Comparison of ENCODE assay signal across 1 cellular context in the genomic region with DNA sequence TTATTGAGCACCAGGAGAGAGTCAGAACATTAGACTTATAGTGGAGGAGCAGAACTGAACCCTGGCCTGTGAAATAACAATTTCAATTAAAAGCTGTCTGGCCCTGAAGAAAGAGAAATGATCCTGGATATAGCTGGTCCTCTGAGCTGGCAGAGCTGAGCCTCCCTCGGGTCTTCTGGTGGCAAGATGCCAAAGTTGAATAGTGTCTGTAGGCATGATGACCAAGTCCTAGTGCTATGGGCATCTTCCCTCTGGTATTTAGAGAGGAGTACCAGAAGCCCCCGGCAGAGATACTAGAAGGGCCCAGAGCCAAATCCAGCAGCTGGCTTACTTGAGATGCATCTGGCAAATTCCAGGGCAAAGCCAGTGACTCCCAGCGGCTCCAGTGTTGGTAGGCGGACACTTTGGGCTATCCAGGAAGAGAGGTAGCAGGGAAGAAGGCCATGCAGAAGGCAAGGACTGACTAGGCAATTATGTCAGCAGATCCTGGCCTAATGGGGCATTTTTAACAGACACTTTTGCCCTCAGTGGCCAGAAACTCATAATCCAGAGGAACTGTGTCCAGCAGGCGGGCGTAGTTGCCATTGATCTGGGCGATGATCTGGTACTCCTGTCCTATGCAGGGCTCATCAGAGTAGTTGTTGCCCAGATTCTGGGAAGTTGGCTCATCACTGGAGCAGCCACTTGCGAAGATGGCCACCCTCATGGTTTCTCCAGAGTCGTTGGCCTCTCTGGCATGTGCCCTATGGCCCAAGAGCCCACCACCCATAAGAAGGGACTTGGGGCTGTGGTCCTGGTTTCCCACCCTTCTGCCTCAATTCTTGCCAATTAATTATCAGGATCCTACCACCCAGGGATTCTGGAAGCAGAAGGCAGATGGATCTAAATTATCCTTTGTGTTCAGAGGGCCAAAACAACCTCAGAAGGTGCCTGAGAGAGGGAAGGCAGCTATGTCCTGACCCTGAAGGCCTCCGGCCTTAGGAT.
TF ChIP-seq lines count a peak whose summit lies in the region.

No MANE protein-coding gene starts in this region.

TF ChIP-seq in K562, 482 proteins besides CTCF, POLR2A, EP300 and RAD21 (continued from another document and continues in another):
- TF ChIP-seq REST (CRISPR knock-in tag; IDR thresholded peaks at IDR 0.05; ENCODE audit: low read depth) (peak; percentile 63; the same call in 1 of the 2 replicates), MEF2D (tag; conservative IDR thresholded peaks at IDR 0.05; ENCODE audit: low read depth) (no peak), TRIM25 (IDR thresholded peaks at IDR 0.05; ENCODE audit: borderline replicate concordance) (no peak), SMARCA5 (IDR thresholded peaks at IDR 0.05) (no peak), RAD51 (IDR thresholded peaks at IDR 0.05; ENCODE audit: borderline replicate concordance, low read depth) (no peak), ILK (tag; IDR thresholded peaks at IDR 0.05; ENCODE audit: borderline replicate concordance, low read depth) (no peak), MAFK (IDR thresholded peaks at IDR 0.05; ENCODE audit: low read length) (no peak), SP1 (CRISPR knock-in tag; IDR thresholded peaks at IDR 0.05) (no peak), FIP1L1 (IDR thresholded peaks at IDR 0.05; ENCODE audit: low read depth, low read length, poor library complexity, severe bottlenecking) (no peak), ADNP (tag; IDR thresholded peaks at IDR 0.05) (no peak), ZNF263 (CRISPR knock-in tag; IDR thresholded peaks at IDR 0.05; ENCODE audit: borderline replicate concordance) (no peak), ILF3 (IDR thresholded peaks at IDR 0.05; ENCODE audit: borderline replicate concordance) (peak; percentile 11; the same call in 1 of the 2 replicates), ZNF253 (CRISPR knock-in tag; conservative IDR thresholded peaks at IDR 0.05) (no peak), ZNF589 (CRISPR knock-in tag; IDR thresholded peaks at IDR 0.05; ENCODE audit: low read depth) (0 out of 2 replicates have a peak, but pooled peaks have one; percentile 8), ZNF764 (CRISPR knock-in tag; IDR thresholded peaks at IDR 0.05; ENCODE audit: low read depth) (no peak), PHB (CRISPR knock-in tag; IDR thresholded peaks at IDR 0.05) (peak; percentile 88), ZFPM2 (CRISPR knock-in tag; IDR thresholded peaks at IDR 0.05) (0 out of 2 replicates have a peak, but pooled peaks have one; percentile 11), FOXO4 (CRISPR knock-in tag; IDR thresholded peaks at IDR 0.05) (peak; percentile 59; the same call in 1 of the 2 replicates), NR4A1 (CRISPR knock-in tag; IDR thresholded peaks at IDR 0.05) (no peak), NR4A1 (tag; IDR thresholded peaks at IDR 0.05) (no peak), HDAC8 (tag; IDR thresholded peaks at IDR 0.05) (no peak), FOXK2 (conservative IDR thresholded peaks at IDR 0.05 in 1 of 2, IDR thresholded peaks at IDR 0.05 in 1 of 2; ENCODE audit: low read depth in 2 of 2) (no peak), SAP30 (IDR thresholded peaks at IDR 0.05; ENCODE audit: borderline replicate concordance, insufficient read depth, low read depth, low read length, poor library complexity, severe bottlenecking) (no peak), RFX1 (IDR thresholded peaks at IDR 0.05) (no peak), THAP12 (CRISPR knock-in tag; IDR thresholded peaks at IDR 0.05) (no peak), SMARCC2 (IDR thresholded peaks at IDR 0.05; ENCODE audit: low read depth) (no peak), AFF4 (CRISPR knock-in tag; IDR thresholded peaks at IDR 0.05) (no peak), TCF3 (CRISPR knock-in tag; IDR thresholded peaks at IDR 0.05) (peak; percentile 11; the same call in 1 of the 2 replicates), RBFOX2 (IDR thresholded peaks at IDR 0.05; ENCODE audit: low read depth, low read length) (peak; percentile 56), JUNB (CRISPR knock-in tag; conservative IDR thresholded peaks at IDR 0.05) (no peak), KDM4B (IDR thresholded peaks at IDR 0.05; ENCODE audit: borderline replicate concordance in 2 of 2, low read depth in 1 of 2) (no peak; a peak in 1 of 4 replicates)
- TF ChIP-seq, protein P1, sequence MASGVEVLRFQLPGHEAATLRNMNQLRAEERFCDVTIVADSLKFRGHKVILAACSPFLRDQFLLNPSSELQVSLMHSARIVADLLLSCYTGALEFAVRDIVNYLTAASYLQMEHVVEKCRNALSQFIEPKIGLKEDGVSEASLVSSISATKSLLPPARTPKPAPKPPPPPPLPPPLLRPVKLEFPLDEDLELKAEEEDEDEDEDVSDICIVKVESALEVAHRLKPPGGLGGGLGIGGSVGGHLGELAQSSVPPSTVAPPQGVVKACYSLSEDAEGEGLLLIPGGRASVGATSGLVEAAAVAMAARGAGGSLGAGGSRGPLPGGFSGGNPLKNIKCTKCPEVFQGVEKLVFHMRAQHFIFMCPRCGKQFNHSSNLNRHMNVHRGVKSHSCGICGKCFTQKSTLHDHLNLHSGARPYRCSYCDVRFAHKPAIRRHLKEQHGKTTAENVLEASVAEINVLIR (CRISPR knock-in tag; IDR thresholded peaks at IDR 0.05), result 0 out of 2 replicates have a peak, but pooled peaks have one; percentile 22
- TF ChIP-seq, protein P2, sequence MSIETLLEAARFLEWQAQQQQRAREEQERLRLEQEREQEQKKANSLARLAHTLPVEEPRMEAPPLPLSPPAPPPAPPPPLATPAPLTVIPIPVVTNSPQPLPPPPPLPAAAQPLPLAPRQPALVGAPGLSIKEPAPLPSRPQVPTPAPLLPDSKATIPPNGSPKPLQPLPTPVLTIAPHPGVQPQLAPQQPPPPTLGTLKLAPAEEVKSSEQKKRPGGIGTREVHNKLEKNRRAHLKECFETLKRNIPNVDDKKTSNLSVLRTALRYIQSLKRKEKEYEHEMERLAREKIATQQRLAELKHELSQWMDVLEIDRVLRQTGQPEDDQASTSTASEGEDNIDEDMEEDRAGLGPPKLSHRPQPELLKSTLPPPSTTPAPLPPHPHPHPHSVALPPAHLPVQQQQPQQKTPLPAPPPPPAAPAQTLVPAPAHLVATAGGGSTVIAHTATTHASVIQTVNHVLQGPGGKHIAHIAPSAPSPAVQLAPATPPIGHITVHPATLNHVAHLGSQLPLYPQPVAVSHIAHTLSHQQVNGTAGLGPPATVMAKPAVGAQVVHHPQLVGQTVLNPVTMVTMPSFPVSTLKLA (conservative IDR thresholded peaks at IDR 0.05), result no peak
- TF ChIP-seq, protein P3, sequence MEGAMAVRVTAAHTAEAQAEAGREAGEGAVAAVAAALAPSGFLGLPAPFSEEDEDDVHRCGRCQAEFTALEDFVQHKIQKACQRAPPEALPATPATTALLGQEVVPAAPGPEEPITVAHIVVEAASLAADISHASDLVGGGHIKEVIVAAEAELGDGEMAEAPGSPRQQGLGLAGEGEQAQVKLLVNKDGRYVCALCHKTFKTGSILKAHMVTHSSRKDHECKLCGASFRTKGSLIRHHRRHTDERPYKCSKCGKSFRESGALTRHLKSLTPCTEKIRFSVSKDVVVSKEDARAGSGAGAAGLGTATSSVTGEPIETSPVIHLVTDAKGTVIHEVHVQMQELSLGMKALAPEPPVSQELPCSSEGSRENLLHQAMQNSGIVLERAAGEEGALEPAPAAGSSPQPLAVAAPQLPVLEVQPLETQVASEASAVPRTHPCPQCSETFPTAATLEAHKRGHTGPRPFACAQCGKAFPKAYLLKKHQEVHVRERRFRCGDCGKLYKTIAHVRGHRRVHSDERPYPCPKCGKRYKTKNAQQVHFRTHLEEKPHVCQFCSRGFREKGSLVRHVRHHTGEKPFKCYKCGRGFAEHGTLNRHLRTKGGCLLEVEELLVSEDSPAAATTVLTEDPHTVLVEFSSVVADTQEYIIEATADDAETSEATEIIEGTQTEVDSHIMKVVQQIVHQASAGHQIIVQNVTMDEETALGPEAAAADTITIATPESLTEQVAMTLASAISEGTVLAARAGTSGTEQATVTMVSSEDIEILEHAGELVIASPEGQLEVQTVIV (CRISPR knock-in tag; IDR thresholded peaks at IDR 0.05; ENCODE audit: borderline replicate concordance), result peak; percentile 14; the same call in 1 of the 2 replicates
